In genomic region chr5:40689442-40689841, GRCh38 we compare ENCODE assay signal across 1 cellular context.
TF ChIP-seq lines count a peak whose summit lies in the region.

No MANE protein-coding gene starts in this region.

TF ChIP-seq in H1, 55 proteins besides CTCF, POLR2A, EP300 and RAD21 (continued from another document):
- TF ChIP-seq CHD7 (IDR thresholded peaks at IDR 0.05; ENCODE audit: insufficient replicate concordance, low read length) (no peak), YY1 (IDR thresholded peaks at IDR 0.05; ENCODE audit: low read depth, low read length) (no peak), SUZ12 (IDR thresholded peaks at IDR 0.05; ENCODE audit: low read length) (no peak), SAP30 (IDR thresholded peaks at IDR 0.05; ENCODE audit: insufficient read depth, insufficient replicate concordance, low read length) (no peak), EZH2 (IDR thresholded peaks at IDR 0.05; ENCODE audit: low read depth, low read length, severe bottlenecking) (no peak)
